In genomic region chr19:9835507-9835949, GRCh38 we compare ENCODE assay signal across 1 cellular context.
A peak's percentile ranks its signal among the peaks of the same experiment; 100 is the strongest.
TF ChIP-seq lines count a peak whose summit lies in the region.

No MANE protein-coding gene starts in this region.

TF ChIP-seq in HepG2, 621 proteins besides CTCF, POLR2A, EP300 and RAD21 (continued from another document):
- peak; percentile 56; the same call in 1 of the 2 replicates for TF ChIP-seq ZNF318 (CRISPR knock-in tag; IDR thresholded peaks at IDR 0.05)
- no peak for TF ChIP-seq HIC2 (CRISPR knock-in tag; IDR thresholded peaks at IDR 0.05; ENCODE audit: low read depth)
- TF ChIP-seq ZNF276 (CRISPR knock-in tag; IDR thresholded peaks at IDR 0.05; ENCODE audit: low read depth): no peak
- no peak for TF ChIP-seq ZNF205 (CRISPR knock-in tag; IDR thresholded peaks at IDR 0.05)
- TF ChIP-seq TFDP2 (CRISPR knock-in tag; IDR thresholded peaks at IDR 0.05): no peak
- TF ChIP-seq HNF4A (CRISPR knock-in tag; IDR thresholded peaks at IDR 0.05): no peak
- no peak for TF ChIP-seq ZNF710 (CRISPR knock-in tag; IDR thresholded peaks at IDR 0.05; ENCODE audit: borderline replicate concordance)
- no peak for TF ChIP-seq ZKSCAN1 (IDR thresholded peaks at IDR 0.05; ENCODE audit: low read length)
- TF ChIP-seq FOXP4 (CRISPR knock-in tag; IDR thresholded peaks at IDR 0.05): no peak
- no peak for TF ChIP-seq ZNF225 (CRISPR knock-in tag; IDR thresholded peaks at IDR 0.05)
TF ChIP-seq in HepG2: peak in this region for 18.
